Comparison of ENCODE assay signal across 28 cellular contexts in the genomic region with DNA sequence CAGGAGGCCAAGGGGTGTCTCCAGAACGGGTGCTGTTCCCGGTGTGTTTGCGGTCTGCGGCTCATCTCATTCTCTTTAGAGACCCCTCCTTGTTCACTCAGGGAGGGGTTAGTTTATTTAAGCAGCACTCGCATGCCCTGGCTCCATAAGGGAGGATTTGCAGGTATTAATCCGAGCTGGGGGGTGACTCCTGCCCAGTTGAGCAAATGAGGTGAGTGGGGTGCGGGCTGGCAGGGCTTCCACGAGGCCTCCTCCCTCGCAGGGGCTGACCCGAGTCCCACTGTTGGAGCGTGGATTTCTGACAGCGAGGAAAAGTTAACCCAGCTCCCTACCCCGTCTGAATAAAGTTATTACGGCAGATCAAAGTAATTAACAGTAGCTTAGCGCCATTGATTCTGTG.
"Had no signal": no experiment of that assay in that cellular context is flagged by ENCODE, and none has a peak within 500 bp of the region (broad histone marks: within the 10 kb centered on the region; RNA-seq: fewer than 3 reads in every experiment).

No MANE protein-coding gene starts in this region.

- H3K27me3 ChIP-seq: ascending aorta, cardiac muscle cell, foreskin keratinocyte, gastrocnemius medialis had no signal

- H3K9me3 ChIP-seq: ascending aorta, esophagus muscularis mucosa, gastrocnemius medialis, heart right ventricle had no signal

- H3K4me3 ChIP-seq: ascending aorta, breast epithelium, cardiac muscle cell, coronary artery, dorsolateral prefrontal cortex, esophagus muscularis mucosa, gastrocnemius medialis, heart right ventricle had no signal

- H3K27ac ChIP-seq: ascending aorta, breast epithelium, cardiac muscle cell, coronary artery, dorsolateral prefrontal cortex, esophagus muscularis mucosa, foreskin keratinocyte, gastrocnemius medialis, heart right ventricle had no signal

- ATAC-seq: activated CD4-positive, CD25-positive, alpha-beta regulatory T cell treated with anti-CD3 and anti-CD28 coated beads, Interleukin-2, amount 50 U/mL, for 24 hours; activated CD8-positive, alpha-beta memory T cell treated with anti-CD3 and anti-CD28 coated beads, Interleukin-2, amount 10 ng/mL, durations not matched to agents 7 days and 5 days; activated CD8-positive, alpha-beta T cell treated with anti-CD3 and anti-CD28 coated beads for 36 hours; activated naive CD4-positive, alpha-beta T cell treated with anti-CD3 and anti-CD28 coated beads, Interleukin-2, amount 50 U/mL, for 72 hours; activated T-cell treated with anti-CD3 and anti-CD28 coated beads, Interleukin-2, amount 50 U/mL, for 72 hours; foreskin keratinocyte; gastrocnemius medialis; heart right ventricle had no signal

- DNase-seq: activated B cell treated with CpG ODN at 0.5 μM for 24 hours; activated CD4-positive, alpha-beta T cell treated with anti-CD3 and anti-CD28 coated beads for 48 hours; activated CD4-positive, alpha-beta T cell treated with anti-CD3 and anti-CD28 coated beads, Interleukin-2, amount 50 U/mL, for 1 hour; activated CD4-positive, alpha-beta T cell treated with anti-CD3 and anti-CD28 coated beads, Interleukin-2, amount 50 U/mL, for 48 hours; activated CD8-positive, alpha-beta memory T cell treated with anti-CD3 and anti-CD28 coated beads, Interleukin-2, amount 50 U/mL, for 48 hours; activated CD8-positive, alpha-beta T cell treated with anti-CD3 and anti-CD28 coated beads for 36 hours; activated gamma-delta T cell; activated naive CD4-positive, alpha-beta T cell; activated naive CD4-positive, alpha-beta T cell treated with anti-CD3 and anti-CD28 coated beads, Interleukin-2, amount 10 ng/mL, durations not matched to agents 7 days and 5 days; activated naive CD8-positive, alpha-beta T cell treated with anti-CD3 and anti-CD28 coated beads, Interleukin-2, amount 10 ng/mL, durations not matched to agents 7 days and 5 days; activated T-cell treated with anti-CD3 and anti-CD28 coated beads for 4 hours; activated T-cell treated with anti-CD3 and anti-CD28 coated beads, Interleukin-2, amount 50 U/mL, for 24 hours; activated T-cell treated with anti-CD3 and anti-CD28 coated beads, Interleukin-2, amount 50 U/mL, for 72 hours; dorsolateral prefrontal cortex; effector memory CD4-positive, alpha-beta T cell; erythroblast; foreskin keratinocyte; gastrocnemius medialis; heart right ventricle; T-helper 2 cell had no signal

- H3K36me3 ChIP-seq: ascending aorta, breast epithelium, cardiac muscle cell, esophagus muscularis mucosa, gastrocnemius medialis, heart right ventricle had no signal

- H3K4me1 ChIP-seq: ascending aorta, breast epithelium, esophagus muscularis mucosa, foreskin keratinocyte, gastrocnemius medialis, heart right ventricle had no signal
